In genomic region chr2:127649684-127650040, GRCh38 we compare ENCODE assay signal across 8 cellular contexts. TPM values are rescaled to one million over a fixed set of nuclear protein-coding genes. Genes with fewer than 3 reads are reported as not detected.
DNase-seq lines count a peak whose midpoint lies in the region; ATAC-seq, FAIRE-seq and TF ChIP-seq lines count a peak whose summit lies in the region.

No MANE protein-coding gene starts in this region.

- no peaks in the 10 kb centered on the region for H3K9me3 ChIP-seq in lung (ENCODE audit: control insufficient read depth in 2 of 2, insufficient read depth in 1 of 2, low read length in 1 of 2)

- peak overlapping the region in 56 of 59 donors; percentile 7 to 98 (median 92) for H3K27ac ChIP-seq in dorsolateral prefrontal cortex
- peak overlapping the region; percentile 34 to 70 for H3K27ac ChIP-seq in lung (ENCODE audit: low read depth in 1 of 2, low read length in 1 of 2)

- no peak overlapping the region for H3K27ac Mint-ChIP-seq in activated CD4-positive, alpha-beta memory T cell treated with anti-CD3 and anti-CD28 coated beads for 36 hours

- peaks cover 12 to 40% of the 10 kb centered on the region in 2 donors for H3K4me1 ChIP-seq in lung (ENCODE audit: control insufficient read depth in 2 of 2, insufficient read depth in 2 of 2, low read length in 2 of 2)

- WGBS in lung, 2 donors, result 9 to 10% methylated on average over 7 of the region's 7 CpGs

- intact Hi-C loops in activated CD4-positive, alpha-beta memory T cell treated with anti-CD3 and anti-CD28 coated beads for 36 hours (cut with micrococcal nuclease), result loop anchor here (1.0 to 10.0 kb wide), 4 partner anchors 58 to 452 kb away; partner anchors contain the start of gene IWS1
- intact Hi-C loops in dorsolateral prefrontal cortex (cut with DNase I), result loop anchor here (2.0 to 5.0 kb wide), 3 partner anchors 53 to 122 kb away; partner anchors contain the start of genes IWS1 (in 2 of the 2) and SFT2D3 (in 2 of the 2)

- POLR2A ChIA-PET in activated CD4-positive, alpha-beta memory T cell treated with anti-CD3 and anti-CD28 coated beads for 36 hours (lab: Charles Lee), result no interaction called here

- ATAC-seq in HG03280 (IDR thresholded peaks at IDR 0.05; ENCODE audit: unreplicated experiment) (peak; percentile 68), lung (ENCODE audit: insufficient read depth, low FRiP score) (peak; percentile 79)

- CTCF ChIA-PET in activated CD4-positive, alpha-beta memory T cell treated with anti-CD3 and anti-CD28 coated beads for 36 hours (lab: Charles Lee), result interaction anchor here (0.5 to 3.6 kb wide), 19 partner anchors 10 to 582 kb away, joined by 3 to 99 read pairs (median 4); partner anchors contain the start of gene LIMS2

- H3K27me3 ChIP-seq in dorsolateral prefrontal cortex, result no peaks in the 10 kb centered on the region
- no peaks in the 10 kb centered on the region for H3K27me3 ChIP-seq in lung (ENCODE audit: control insufficient read depth, insufficient read depth)

- peaks cover 0 to 18% of the 10 kb centered on the region in 2 donors for H3K36me3 ChIP-seq in lung (ENCODE audit: control insufficient read depth in 2 of 2, insufficient read depth in 2 of 2, low read length in 2 of 2)

- TF ChIP-seq POLR2A in GM12892 (IDR thresholded peaks at IDR 0.05; ENCODE audit: low read depth, low read length), result no peak

- H3K9me3 Mint-ChIP-seq in activated CD4-positive, alpha-beta memory T cell treated with anti-CD3 and anti-CD28 coated beads for 36 hours, result no peaks in the 10 kb centered on the region

- peak; percentile 73 to 99 (median 86) for TF ChIP-seq CTCF in dorsolateral prefrontal cortex (IDR thresholded peaks at IDR 0.05 in 54 of 56, conservative IDR thresholded peaks at IDR 0.05 in 2 of 56; ENCODE audit: low read depth in 1 of 56, partially characterized antibody in 56 of 56)
- TF ChIP-seq CTCF in lung (IDR thresholded peaks at IDR 0.05; ENCODE audit: control extremely low read depth, extremely low read depth), result peak; percentile 60

- peak; percentile 98 for FAIRE-seq in GM12892 (lab: Jason Lieb, UNC)

- no peaks in the 10 kb centered on the region for H3K36me3 Mint-ChIP-seq in activated CD4-positive, alpha-beta memory T cell treated with anti-CD3 and anti-CD28 coated beads for 36 hours

- H3K4me3 ChIP-seq in dorsolateral prefrontal cortex (peak overlapping the region in 9 of 59 donors; percentile 9 to 37 (median 21)), lung (no peak overlapping the region)

- no peak overlapping the region for H3K4me3 Mint-ChIP-seq in activated CD4-positive, alpha-beta memory T cell treated with anti-CD3 and anti-CD28 coated beads for 36 hours

- DNase-seq in GM12892 (ENCODE audit: insufficient read length) (peak; percentile 75), NCI-H82 treated with DMSO at 0.1 percent for 48 hours (lab: John Stamatoyannopoulos, UW; ENCODE audit: unreplicated experiment) (peak; percentile 26), dorsolateral prefrontal cortex (peak in 9 of 10 donors; percentile 33 to 84 (median 78)), lung (ENCODE audit: low spot score) (peak; percentile 89), NCI-H187 treated with DMSO at 0.1 percent for 48 hours (lab: John Stamatoyannopoulos, UW) (no peak)
- DNase-seq in activated CD4-positive, alpha-beta memory T cell treated with anti-CD3 and anti-CD28 coated beads for 36 hours, result peak; percentile 83
- peak; percentile 84 for DNase-seq in stimulated activated CD8-positive, alpha-beta memory T cell treated with anti-CD3 and anti-CD28 coated beads, Interleukin-12 subunit alpha, Interleukin-12 subunit beta, amount 100 ng/mL, for 1 hour (ENCODE audit: low read depth)

- no peaks in the 10 kb centered on the region for H3K27me3 Mint-ChIP-seq in activated CD4-positive, alpha-beta memory T cell treated with anti-CD3 and anti-CD28 coated beads for 36 hours

- peaks cover 7% of the 10 kb centered on the region for H3K4me1 Mint-ChIP-seq in activated CD4-positive, alpha-beta memory T cell treated with anti-CD3 and anti-CD28 coated beads for 36 hours (ENCODE audit: low read depth)

RNA-seq across cellular contexts. Expression of gene GPR17, which starts 3.7 kb away (rescaled TPM):
- polyA plus RNA-seq in GM12892 (2012; ENCODE audit: missing spikeins), result not detected
- not detected for total RNA-seq in activated CD4-positive, alpha-beta memory T cell treated with anti-CD3 and anti-CD28 coated beads for 36 hours
- 10 to 100 TPM in 78 of 120 experiments, 1 to 10 TPM in 41, under 1 TPM in 1; 0.72 to 27.7 (median 11.7) TPM for total RNA-seq in dorsolateral prefrontal cortex
- total RNA-seq in lung, result under 1 TPM in 1 of 2 donors, not detected in 1; 0.40 TPM
- 1 to 10 TPM in 1 of 2 donors, under 1 TPM in 1; 0.30 to 1.4 TPM for polyA plus RNA-seq in lung

RNA-seq across cellular contexts. Expression of gene LIMS2, which starts 25.7 kb away (rescaled TPM):
- 0.28 TPM for polyA plus RNA-seq in GM12892 (2012; ENCODE audit: missing spikeins)
- 10 to 100 TPM; 12.3 to 13.1 TPM for total RNA-seq in activated CD4-positive, alpha-beta memory T cell treated with anti-CD3 and anti-CD28 coated beads for 36 hours
- 10 to 100 TPM in 109 of 120 experiments, 1 to 10 TPM in 11; 5.8 to 55.7 (median 18.4) TPM for total RNA-seq in dorsolateral prefrontal cortex
- total RNA-seq in lung, result 100 to 1,000 TPM in 1 of 2 donors, 10 to 100 TPM in 1; 22.2 to 111 TPM
- polyA plus RNA-seq in lung, result 100 to 1,000 TPM in 1 of 2 donors, 10 to 100 TPM in 1; 49.6 to 138 TPM

RNA-seq across cellular contexts. Expression of gene SFT2D3, which starts 51.6 kb away (rescaled TPM):
- polyA plus RNA-seq in GM12892 (2012; ENCODE audit: missing spikeins), result not detected
- 1 to 10 TPM; 3.1 to 3.6 TPM for total RNA-seq in activated CD4-positive, alpha-beta memory T cell treated with anti-CD3 and anti-CD28 coated beads for 36 hours
- total RNA-seq in dorsolateral prefrontal cortex (1 to 10 TPM; 1.3 to 5.3 (median 3.1) TPM), lung (10 to 100 TPM in 1 of 2 donors, 1 to 10 TPM in 1; 7.1 to 11.0 TPM)
- polyA plus RNA-seq in lung, result 1 to 10 TPM; 5.0 to 9.9 TPM
